In the genomic region with DNA sequence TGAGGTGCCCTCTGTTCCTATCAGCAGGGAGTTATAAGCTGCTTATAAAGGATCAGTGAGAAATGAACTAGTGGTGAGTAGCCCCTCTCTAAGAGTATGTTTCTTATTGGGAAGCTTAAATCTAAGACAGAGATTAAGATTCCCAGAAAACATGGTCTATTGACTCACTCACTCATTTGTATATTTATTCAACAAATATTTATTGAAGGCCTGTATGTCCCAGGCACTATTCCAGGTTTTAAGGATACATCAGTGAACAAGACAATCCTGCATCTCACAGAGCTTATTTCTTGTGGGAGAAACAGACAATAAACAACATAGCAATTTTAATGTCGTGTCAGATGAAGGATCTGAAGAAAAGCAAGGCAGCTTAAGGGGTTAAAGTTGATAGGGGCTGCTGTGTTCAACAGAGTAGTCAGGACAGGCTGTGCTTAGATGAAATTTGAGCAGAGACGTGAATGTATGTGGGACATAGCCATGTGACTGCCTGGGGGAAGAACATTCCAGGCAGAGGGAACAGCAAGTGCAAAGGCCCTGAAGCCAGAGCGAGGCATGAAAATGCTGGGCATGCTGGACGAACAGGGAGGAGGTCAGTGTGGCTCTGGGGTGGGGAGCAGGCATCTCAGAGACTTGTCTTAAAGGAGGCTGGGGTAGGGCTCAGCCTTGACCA, we compare ENCODE assay signal across 17 cellular contexts. TPM values are rescaled to one million over a fixed set of nuclear protein-coding genes. Genes with fewer than 3 reads are reported as not detected.
DNase-seq lines count a peak whose midpoint lies in the region; ATAC-seq and TF ChIP-seq lines count a peak whose summit lies in the region.
"Had no signal": no experiment of that assay in that cellular context is flagged by ENCODE, and none has a peak within 500 bp of the region (broad histone marks: within the 10 kb centered on the region; RNA-seq: fewer than 3 reads in every experiment).

No MANE protein-coding gene starts in this region.

- H3K27me3 ChIP-seq in foreskin keratinocyte = no peaks in the 10 kb centered on the region
- peaks cover 10% of the 10 kb centered on the region for H3K27me3 ChIP-seq in suprapubic skin
- H3K27me3 ChIP-seq in tibial nerve = peaks cover 0 to 19% of the 10 kb centered on the region in 2 donors

- no peak for TF ChIP-seq POLR2A in suprapubic skin (IDR thresholded peaks at IDR 0.05)
- TF ChIP-seq POLR2A in tibial nerve (IDR thresholded peaks at IDR 0.05) = no peak

- H3K27me3 Mint-ChIP-seq in activated naive CD4-positive, alpha-beta T cell treated with anti-CD3 and anti-CD28 coated beads, Interleukin-2, amount 50 U/mL, for 24 hours = no peaks in the 10 kb centered on the region
- no peaks in the 10 kb centered on the region for H3K27me3 Mint-ChIP-seq in activated CD8-positive, alpha-beta T cell treated with anti-CD3 and anti-CD28 coated beads for 36 hours
- H3K27me3 Mint-ChIP-seq: activated B cell treated with CpG ODN at 0.5 μM for 24 hours had no signal

- POLR2A ChIA-PET in activated CD8-positive, alpha-beta T cell treated with anti-CD3 and anti-CD28 coated beads for 36 hours (lab: Charles Lee) = interaction anchor here (1.2 to 5.5 kb wide), 4 partner anchors 7 to 39 kb away, joined by 3 to 49 read pairs (median 21); partner anchors contain the start of gene PSD4

- CTCF ChIA-PET in activated CD8-positive, alpha-beta T cell treated with anti-CD3 and anti-CD28 coated beads for 36 hours (lab: Charles Lee) = interaction anchor here (1.0 to 2.3 kb wide), 9 partner anchors 16 to 211 kb away, joined by 3 to 22 read pairs (median 5); partner anchors contain the start of gene PSD4

- ATAC-seq in activated CD8-positive, alpha-beta T cell treated with anti-CD3 and anti-CD28 coated beads for 36 hours = no peak
- no peak for ATAC-seq in foreskin keratinocyte
- no peak for ATAC-seq in SK-N-SH treated with all-trans-retinoic acid at 6 μM for 48 hours
- ATAC-seq in GM21737 (IDR thresholded peaks at IDR 0.05; ENCODE audit: unreplicated experiment) = no peak
- ATAC-seq: left ventricle myocardium superior had no signal

- H3K4me3 Mint-ChIP-seq in activated naive CD4-positive, alpha-beta T cell treated with anti-CD3 and anti-CD28 coated beads, Interleukin-2, amount 50 U/mL, for 24 hours = peak overlapping the region; percentile 89
- peak overlapping the region; percentile 84 for H3K4me3 Mint-ChIP-seq in activated CD8-positive, alpha-beta T cell treated with anti-CD3 and anti-CD28 coated beads for 36 hours
- H3K4me3 Mint-ChIP-seq: dendritic cell treated with granulocyte-macrophage colony-stimulating factor and Interleukin-4, amounts not matched to agents 40 ng/mL and 50 ng/mL, for 4 days had no signal

- no peaks in the 10 kb centered on the region for H3K9me3 ChIP-seq in suprapubic skin
- no peaks in the 10 kb centered on the region for H3K9me3 ChIP-seq in tibial nerve
- H3K9me3 ChIP-seq: SJSA1 had no signal

- no peak overlapping the region for H3K27ac Mint-ChIP-seq in activated naive CD4-positive, alpha-beta T cell treated with anti-CD3 and anti-CD28 coated beads, Interleukin-2, amount 50 U/mL, for 24 hours
- no peak overlapping the region for H3K27ac Mint-ChIP-seq in activated CD8-positive, alpha-beta T cell treated with anti-CD3 and anti-CD28 coated beads for 36 hours
- H3K27ac Mint-ChIP-seq: dendritic cell treated with granulocyte-macrophage colony-stimulating factor and Interleukin-4, amounts not matched to agents 40 ng/mL and 50 ng/mL, for 4 days had no signal

- H3K4me3 ChIP-seq in suprapubic skin (no peak overlapping the region), tibial nerve (no peak overlapping the region)
- H3K4me3 ChIP-seq: SJSA1 had no signal

- H3K4me1 ChIP-seq in foreskin keratinocyte (peaks cover 18% of the 10 kb centered on the region), suprapubic skin (peaks cover 24% of the 10 kb centered on the region), tibial nerve (peaks cover 0 to 9% (median 2%) of the 10 kb centered on the region in 4 donors)

- H3K27ac ChIP-seq in foreskin keratinocyte (peak overlapping the region; percentile 6), suprapubic skin (peak overlapping the region; percentile 10), tibial nerve (no peak overlapping the region)
- H3K27ac ChIP-seq: SJSA1 had no signal

- intact Hi-C loops in activated CD8-positive, alpha-beta T cell treated with anti-CD3 and anti-CD28 coated beads for 36 hours (cut with micrococcal nuclease) = no loop called here

- no peak for TF ChIP-seq CTCF in activated CD8-positive, alpha-beta T cell treated with anti-CD3 and anti-CD28 coated beads for 36 hours (IDR thresholded peaks at IDR 0.05)
- TF ChIP-seq CTCF in foreskin keratinocyte (conservative IDR thresholded peaks at IDR 0.05) = no peak
- no peak for TF ChIP-seq CTCF in suprapubic skin (IDR thresholded peaks at IDR 0.05)
- TF ChIP-seq CTCF in tibial nerve (IDR thresholded peaks at IDR 0.05) = no peak

- 76% methylated on average over 4 of the region's 4 CpGs for WGBS in suprapubic skin
- 69% methylated on average over 4 of the region's 4 CpGs for whole genome bisulfite sequencing in tibial nerve, 2 donors

- peaks cover 40% of the 10 kb centered on the region for H3K4me1 Mint-ChIP-seq in activated naive CD4-positive, alpha-beta T cell treated with anti-CD3 and anti-CD28 coated beads, Interleukin-2, amount 50 U/mL, for 24 hours
- peaks cover 30% of the 10 kb centered on the region for H3K4me1 Mint-ChIP-seq in activated CD8-positive, alpha-beta T cell treated with anti-CD3 and anti-CD28 coated beads for 36 hours (ENCODE audit: low read depth)

- DNase-seq in activated naive CD4-positive, alpha-beta T cell treated with Interleukin-2 at 50 U/mL for 16 hours = no peak
- no peak for DNase-seq in activated CD8-positive, alpha-beta T cell treated with anti-CD3 and anti-CD28 coated beads for 36 hours
- DNase-seq in foreskin keratinocyte (peak in 1 of 2 donors; percentile 17), suprapubic skin (ENCODE audit: low spot score in 2 of 2) (no peak), tibial nerve (ENCODE audit: low spot score in 2 of 2) (no peak)
- DNase-seq: activated B cell treated with CpG ODN at 0.5 μM for 24 hours; activated effector memory CD4-positive, alpha-beta T cell treated with Interleukin-2 at 50 U/mL for 16 hours; left ventricle myocardium superior; NCI-H446 treated with DMSO at 0.1 percent for 48 hours; stimulated activated CD4-positive, alpha-beta T cell treated with anti-CD3 and anti-CD28 coated beads, Interleukin-4, amount 100 ng/mL, for 1 hour; substantia nigra had no signal

- no peaks in the 10 kb centered on the region for H3K9me3 Mint-ChIP-seq in activated naive CD4-positive, alpha-beta T cell treated with anti-CD3 and anti-CD28 coated beads, Interleukin-2, amount 50 U/mL, for 24 hours
- H3K9me3 Mint-ChIP-seq in activated CD8-positive, alpha-beta T cell treated with anti-CD3 and anti-CD28 coated beads for 36 hours = no peaks in the 10 kb centered on the region
- H3K9me3 Mint-ChIP-seq: activated B cell treated with CpG ODN at 0.5 μM for 24 hours; dendritic cell treated with granulocyte-macrophage colony-stimulating factor and Interleukin-4, amounts not matched to agents 40 ng/mL and 50 ng/mL, for 4 days had no signal

- no peaks in the 10 kb centered on the region for H3K36me3 Mint-ChIP-seq in activated naive CD4-positive, alpha-beta T cell treated with anti-CD3 and anti-CD28 coated beads, Interleukin-2, amount 50 U/mL, for 24 hours
- H3K36me3 Mint-ChIP-seq in activated CD8-positive, alpha-beta T cell treated with anti-CD3 and anti-CD28 coated beads for 36 hours (ENCODE audit: low read depth) = peaks cover 1% of the 10 kb centered on the region

- TF ChIP-seq EP300 in suprapubic skin (IDR thresholded peaks at IDR 0.05) (no peak), tibial nerve (IDR thresholded peaks at IDR 0.05) (no peak)

- H3K36me3 ChIP-seq in suprapubic skin (no peaks in the 10 kb centered on the region), tibial nerve (no peaks in the 10 kb centered on the region)
- H3K36me3 ChIP-seq: SJSA1 had no signal

TF ChIP-seq in SK-N-SH treated with all-trans-retinoic acid at 6 μM for 48 hours, 23 proteins besides CTCF, POLR2A, EP300 and RAD21 (continues in another document):
- no peak for TF ChIP-seq BACH2 (CRISPR knock-in tag; IDR thresholded peaks at IDR 0.05; ENCODE audit: borderline replicate concordance)
- no peak for TF ChIP-seq SNAI2 (CRISPR knock-in tag; IDR thresholded peaks at IDR 0.05)
- TF ChIP-seq ZNF565 (CRISPR knock-in tag; conservative IDR thresholded peaks at IDR 0.05; ENCODE audit: low read depth) = no peak
- no peak for TF ChIP-seq TSHZ2 (CRISPR knock-in tag; IDR thresholded peaks at IDR 0.05)
- no peak for TF ChIP-seq ZFP3 (CRISPR knock-in tag; IDR thresholded peaks at IDR 0.05)

RNA-seq across cellular contexts. Expression of gene PSD4, which starts 14.8 kb away (rescaled TPM):
- total RNA-seq in activated CD8-positive, alpha-beta T cell treated with anti-CD3 and anti-CD28 coated beads for 36 hours = 100 to 1,000 TPM; 247 to 251 TPM
- total RNA-seq in foreskin keratinocyte = 34.4 and 38.2 TPM in 2 replicates
- polyA plus RNA-seq in foreskin keratinocyte = 22.8 and 24.8 TPM in 2 replicates
- 100 to 1,000 TPM in 1 of 4 donors, 10 to 100 TPM in 3; 53.8 to 102 (median 88.0) TPM for total RNA-seq in suprapubic skin
- 10 to 100 TPM in 3 of 4 donors, 1 to 10 TPM in 1; 8.7 to 20.7 (median 11.3) TPM for total RNA-seq in tibial nerve

RNA-seq across cellular contexts. Expression of gene IL1RN, which starts 31.6 kb away (rescaled TPM):
- under 1 TPM; 0.50 to 0.85 TPM for total RNA-seq in activated CD8-positive, alpha-beta T cell treated with anti-CD3 and anti-CD28 coated beads for 36 hours
- total RNA-seq in foreskin keratinocyte (20.8 and 28.9 TPM in 2 replicates), suprapubic skin (100 to 1,000 TPM; 129 to 147 (median 135) TPM), tibial nerve (under 1 TPM in 1 of 4 donors, not detected in 3; 0.59 TPM)
- 20.4 and 29.6 TPM in 2 replicates for polyA plus RNA-seq in foreskin keratinocyte
- total RNA-seq: activated B cell treated with CpG ODN at 0.5 μM for 24 hours, osteoblast, SJSA1 had no signal

Comparison
In these comparisons a context has a peak if more than half of its experiments do, and no peak if none do; other contexts are left out.
1. H3K27ac ChIP-seq: peak in foreskin keratinocyte (single experiment) and suprapubic skin (single experiment); none in tibial nerve (0 of 4).
2. RNA of gene IL1RN, which starts 31.6 kb away (total RNA-seq): 129 to 147 TPM in suprapubic skin and 20.8 to 28.9 TPM in foreskin keratinocyte; 0.50 to 0.85 TPM in activated CD8-positive, alpha-beta T cell treated with anti-CD3 and anti-CD28 coated beads for 36 hours and 0.59 TPM in tibial nerve; every median in the first group is over 10 times any median in the second.